ENCODE assay signal across 1 cellular context in genomic region chr1:66276229-66276628, GRCh38.
TF ChIP-seq lines count a peak whose summit lies in the region.

No MANE protein-coding gene starts in this region.

TF ChIP-seq in GM12878, 131 proteins besides CTCF, POLR2A, EP300 and RAD21 (continued from another document and continues in another):
- peak; percentile 70; the same call in 1 of the 2 replicates for TF ChIP-seq ATF2 (IDR thresholded peaks at IDR 0.05; ENCODE audit: low read length)
- no peak for TF ChIP-seq KAT2A (conservative IDR thresholded peaks at IDR 0.05; ENCODE audit: control insufficient read depth, low read depth, low read length)
- TF ChIP-seq SPI1 (IDR thresholded peaks at IDR 0.05; ENCODE audit: borderline replicate concordance, insufficient read depth, low read depth, low read length) = no peak
- peak; percentile 53; the same call in 1 of the 2 replicates for TF ChIP-seq MTA2 (IDR thresholded peaks at IDR 0.05; ENCODE audit: low read depth)
- peak; percentile 96 for TF ChIP-seq RUNX3 (IDR thresholded peaks at IDR 0.05; ENCODE audit: low read length)
- no peak for TF ChIP-seq GATAD2B (conservative IDR thresholded peaks at IDR 0.05; ENCODE audit: low read depth)
- no peak for TF ChIP-seq PAX8 (IDR thresholded peaks at IDR 0.05)
- no peak for TF ChIP-seq SMAD5 (IDR thresholded peaks at IDR 0.05; ENCODE audit: low read depth)
- no peak for TF ChIP-seq RELA (IDR thresholded peaks at IDR 0.05; ENCODE audit: borderline replicate concordance, partially characterized antibody)
- TF ChIP-seq IRF3 (IDR thresholded peaks at IDR 0.05) = no peak
- peak; percentile 35; the same call in 1 of the 2 replicates for TF ChIP-seq CREM (IDR thresholded peaks at IDR 0.05; ENCODE audit: low read depth)
- no peak for TF ChIP-seq CBX5 (IDR thresholded peaks at IDR 0.05; ENCODE audit: low read depth)
- no peak for TF ChIP-seq GABPA (IDR thresholded peaks at IDR 0.05; ENCODE audit: low read depth)
- TF ChIP-seq NR2C1 (IDR thresholded peaks at IDR 0.05) = no peak
- TF ChIP-seq ASH2L (IDR thresholded peaks at IDR 0.05; ENCODE audit: borderline replicate concordance, low read depth) = no peak
- no peak for TF ChIP-seq CHD1 (IDR thresholded peaks at IDR 0.05; ENCODE audit: low read depth, low read length)
- TF ChIP-seq CBX3 (IDR thresholded peaks at IDR 0.05; ENCODE audit: borderline replicate concordance, low read depth) = no peak
- TF ChIP-seq CREB1 (IDR thresholded peaks at IDR 0.05; ENCODE audit: low read depth) = 0 out of 2 replicates have a peak, but pooled peaks have one; percentile 19
- no peak for TF ChIP-seq ZBTB4 (CRISPR knock-in tag; IDR thresholded peaks at IDR 0.05)
- no peak for TF ChIP-seq ZNF687 (IDR thresholded peaks at IDR 0.05)
- peak; percentile 79 to 83 for TF ChIP-seq IKZF2 (IDR thresholded peaks at IDR 0.05)
- no peak for TF ChIP-seq STAT3 (IDR thresholded peaks at IDR 0.05; ENCODE audit: low read depth, low read length)
- no peak for TF ChIP-seq E2F8 (IDR thresholded peaks at IDR 0.05; ENCODE audit: low read depth, partially characterized antibody)
- TF ChIP-seq TCF3 (IDR thresholded peaks at IDR 0.05; ENCODE audit: borderline replicate concordance, insufficient read depth, low read depth, low read length) = 0 out of 2 replicates have a peak, but pooled peaks have one; percentile 53
- 0 out of 2 replicates have a peak, but pooled peaks have one; percentile 4 for TF ChIP-seq SMC3 (IDR thresholded peaks at IDR 0.05; ENCODE audit: borderline replicate concordance, low read length)
- TF ChIP-seq SUPT20H (IDR thresholded peaks at IDR 0.05; ENCODE audit: borderline replicate concordance, control insufficient read depth, low read depth, low read length) = no peak
- TF ChIP-seq PAX5 (IDR thresholded peaks at IDR 0.05; ENCODE audit: borderline replicate concordance, low read depth, low read length) = peak; percentile 65; the same call in 1 of the 2 replicates
- no peak for TF ChIP-seq CEBPZ (IDR thresholded peaks at IDR 0.05; ENCODE audit: low read depth, low read length)
- no peak for TF ChIP-seq CHD4 (IDR thresholded peaks at IDR 0.05)
- no peak for TF ChIP-seq PML (IDR thresholded peaks at IDR 0.05; ENCODE audit: low read length)
- no peak for TF ChIP-seq IRF5 (IDR thresholded peaks at IDR 0.05; ENCODE audit: borderline replicate concordance)
- TF ChIP-seq HDAC6 (IDR thresholded peaks at IDR 0.05; ENCODE audit: unreplicated experiment) = no peak
- no peak for TF ChIP-seq KLF5 (IDR thresholded peaks at IDR 0.05; ENCODE audit: partially characterized antibody)
- no peak for TF ChIP-seq NR2F1 (conservative IDR thresholded peaks at IDR 0.05)
- TF ChIP-seq TCF12 (IDR thresholded peaks at IDR 0.05; ENCODE audit: low read depth, low read length) = no peak
- TF ChIP-seq MEF2A (IDR thresholded peaks at IDR 0.05; ENCODE audit: insufficient read depth, low read depth, low read length) = 0 out of 2 replicates have a peak, but pooled peaks have one; percentile 24
- TF ChIP-seq NRF1 (conservative IDR thresholded peaks at IDR 0.05; ENCODE audit: low read depth, low read length) = no peak
- TF ChIP-seq YBX1 (IDR thresholded peaks at IDR 0.05) = no peak
- TF ChIP-seq BRCA1 (IDR thresholded peaks at IDR 0.05; ENCODE audit: low read depth, low read length) = no peak
- TF ChIP-seq MXI1 (IDR thresholded peaks at IDR 0.05; ENCODE audit: low read depth, low read length) = no peak
- no peak for TF ChIP-seq E4F1 (IDR thresholded peaks at IDR 0.05; ENCODE audit: borderline replicate concordance, partially characterized antibody)
- no peak for TF ChIP-seq ATF3 (IDR thresholded peaks at IDR 0.05; ENCODE audit: borderline replicate concordance, extremely low read depth, low read depth, low read length)
- no peak for TF ChIP-seq ZNF622 (IDR thresholded peaks at IDR 0.05)
